Comparison of ENCODE assay signal across 1 cellular context in the genomic region with DNA sequence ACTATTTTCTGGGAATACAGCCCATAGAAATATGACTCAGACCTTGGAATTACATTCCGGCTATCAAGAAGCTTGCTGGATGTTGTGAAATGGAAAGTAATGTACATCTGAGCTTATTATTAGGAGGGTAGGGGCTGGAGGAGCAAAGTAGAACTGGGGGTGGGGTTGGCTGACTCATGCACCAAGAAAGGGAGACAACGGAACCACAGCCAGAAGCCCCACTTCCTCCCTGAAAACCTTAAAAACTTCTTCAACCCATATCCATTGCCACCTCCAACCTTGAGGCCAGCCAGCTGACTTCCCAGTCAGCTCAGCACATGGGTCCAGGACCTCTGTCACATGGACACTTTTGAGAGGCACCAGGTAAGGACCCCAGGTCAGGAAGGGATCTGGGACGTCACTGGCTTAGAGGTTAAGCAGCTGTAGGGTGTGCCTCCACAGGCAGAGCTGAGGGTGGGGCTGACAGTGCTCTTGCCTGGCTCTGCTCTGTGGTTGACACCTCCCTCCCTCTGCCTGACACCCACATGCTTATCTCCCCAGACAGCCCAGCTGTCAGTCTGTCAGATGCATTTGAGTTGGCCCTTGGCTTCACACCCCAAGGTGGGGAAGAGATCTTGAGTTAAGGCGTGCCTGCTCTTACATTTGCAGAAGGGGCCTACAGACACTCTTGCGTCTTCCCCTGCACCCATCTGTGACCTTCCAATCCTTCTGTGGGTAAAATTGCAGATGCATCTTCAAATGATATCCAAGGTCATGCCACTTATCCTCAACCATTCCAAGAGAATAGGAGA.
TF ChIP-seq lines count a peak whose summit lies in the region.

No MANE protein-coding gene starts in this region.

TF ChIP-seq in SK-N-SH, 30 proteins besides CTCF, POLR2A, EP300 and RAD21 (continued from another document):
- TF ChIP-seq TEAD4 (IDR thresholded peaks at IDR 0.05; ENCODE audit: borderline replicate concordance, insufficient read depth): 0 out of 2 replicates have a peak, but pooled peaks have one; percentile 51
- no peak for TF ChIP-seq RXRA (IDR thresholded peaks at IDR 0.05; ENCODE audit: borderline replicate concordance, low read depth)
- no peak for TF ChIP-seq EZH2phosphoT487 (IDR thresholded peaks at IDR 0.05; ENCODE audit: borderline replicate concordance, low read depth)
- TF ChIP-seq TAF1 (IDR thresholded peaks at IDR 0.05; ENCODE audit: borderline replicate concordance, low read depth, low read length): no peak
- TF ChIP-seq, protein P1, sequence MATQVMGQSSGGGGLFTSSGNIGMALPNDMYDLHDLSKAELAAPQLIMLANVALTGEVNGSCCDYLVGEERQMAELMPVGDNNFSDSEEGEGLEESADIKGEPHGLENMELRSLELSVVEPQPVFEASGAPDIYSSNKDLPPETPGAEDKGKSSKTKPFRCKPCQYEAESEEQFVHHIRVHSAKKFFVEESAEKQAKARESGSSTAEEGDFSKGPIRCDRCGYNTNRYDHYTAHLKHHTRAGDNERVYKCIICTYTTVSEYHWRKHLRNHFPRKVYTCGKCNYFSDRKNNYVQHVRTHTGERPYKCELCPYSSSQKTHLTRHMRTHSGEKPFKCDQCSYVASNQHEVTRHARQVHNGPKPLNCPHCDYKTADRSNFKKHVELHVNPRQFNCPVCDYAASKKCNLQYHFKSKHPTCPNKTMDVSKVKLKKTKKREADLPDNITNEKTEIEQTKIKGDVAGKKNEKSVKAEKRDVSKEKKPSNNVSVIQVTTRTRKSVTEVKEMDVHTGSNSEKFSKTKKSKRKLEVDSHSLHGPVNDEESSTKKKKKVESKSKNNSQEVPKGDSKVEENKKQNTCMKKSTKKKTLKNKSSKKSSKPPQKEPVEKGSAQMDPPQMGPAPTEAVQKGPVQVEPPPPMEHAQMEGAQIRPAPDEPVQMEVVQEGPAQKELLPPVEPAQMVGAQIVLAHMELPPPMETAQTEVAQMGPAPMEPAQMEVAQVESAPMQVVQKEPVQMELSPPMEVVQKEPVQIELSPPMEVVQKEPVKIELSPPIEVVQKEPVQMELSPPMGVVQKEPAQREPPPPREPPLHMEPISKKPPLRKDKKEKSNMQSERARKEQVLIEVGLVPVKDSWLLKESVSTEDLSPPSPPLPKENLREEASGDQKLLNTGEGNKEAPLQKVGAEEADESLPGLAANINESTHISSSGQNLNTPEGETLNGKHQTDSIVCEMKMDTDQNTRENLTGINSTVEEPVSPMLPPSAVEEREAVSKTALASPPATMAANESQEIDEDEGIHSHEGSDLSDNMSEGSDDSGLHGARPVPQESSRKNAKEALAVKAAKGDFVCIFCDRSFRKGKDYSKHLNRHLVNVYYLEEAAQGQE (IDR thresholded peaks at IDR 0.05; ENCODE audit: low read depth, low read length): peak; percentile 41; the same call in 1 of the 2 replicates
- peak; percentile 86 for TF ChIP-seq NFIC (IDR thresholded peaks at IDR 0.05; ENCODE audit: borderline replicate concordance)
- no peak for TF ChIP-seq RCOR1 (IDR thresholded peaks at IDR 0.05; ENCODE audit: low read length)
- no peak for TF ChIP-seq SIN3A (IDR thresholded peaks at IDR 0.05; ENCODE audit: borderline replicate concordance, low read depth, low read length)
- no peak for TF ChIP-seq CHD2 (IDR thresholded peaks at IDR 0.05; ENCODE audit: low read length, partially characterized antibody)
- TF ChIP-seq, protein P2, sequence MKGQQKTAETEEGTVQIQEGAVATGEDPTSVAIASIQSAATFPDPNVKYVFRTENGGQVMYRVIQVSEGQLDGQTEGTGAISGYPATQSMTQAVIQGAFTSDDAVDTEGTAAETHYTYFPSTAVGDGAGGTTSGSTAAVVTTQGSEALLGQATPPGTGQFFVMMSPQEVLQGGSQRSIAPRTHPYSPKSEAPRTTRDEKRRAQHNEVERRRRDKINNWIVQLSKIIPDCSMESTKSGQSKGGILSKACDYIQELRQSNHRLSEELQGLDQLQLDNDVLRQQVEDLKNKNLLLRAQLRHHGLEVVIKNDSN (IDR thresholded peaks at IDR 0.05; ENCODE audit: borderline replicate concordance, low read depth): no peak
- TF ChIP-seq FOSL2 (IDR thresholded peaks at IDR 0.05; ENCODE audit: borderline replicate concordance, low read depth): peak; percentile 91
- peak; percentile 64; the same call in 1 of the 2 replicates for TF ChIP-seq POLR2AphosphoS5 (IDR thresholded peaks at IDR 0.05; ENCODE audit: low read depth, low read length)
- peak; percentile 88 for TF ChIP-seq JUND (IDR thresholded peaks at IDR 0.05)
- no peak for TF ChIP-seq SMC3 (IDR thresholded peaks at IDR 0.05; ENCODE audit: low read depth, low read length)
- no peak for TF ChIP-seq MXI1 (IDR thresholded peaks at IDR 0.05; ENCODE audit: low read depth, low read length)
- no peak for TF ChIP-seq GATA2 (CRISPR knock-in tag; IDR thresholded peaks at IDR 0.05)
- TF ChIP-seq, protein P3, sequence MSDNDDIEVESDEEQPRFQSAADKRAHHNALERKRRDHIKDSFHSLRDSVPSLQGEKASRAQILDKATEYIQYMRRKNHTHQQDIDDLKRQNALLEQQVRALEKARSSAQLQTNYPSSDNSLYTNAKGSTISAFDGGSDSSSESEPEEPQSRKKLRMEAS (IDR thresholded peaks at IDR 0.05; ENCODE audit: low read depth): peak; percentile 80
- TF ChIP-seq FOXJ3 (CRISPR knock-in tag; IDR thresholded peaks at IDR 0.05): no peak
- TF ChIP-seq, protein P4, sequence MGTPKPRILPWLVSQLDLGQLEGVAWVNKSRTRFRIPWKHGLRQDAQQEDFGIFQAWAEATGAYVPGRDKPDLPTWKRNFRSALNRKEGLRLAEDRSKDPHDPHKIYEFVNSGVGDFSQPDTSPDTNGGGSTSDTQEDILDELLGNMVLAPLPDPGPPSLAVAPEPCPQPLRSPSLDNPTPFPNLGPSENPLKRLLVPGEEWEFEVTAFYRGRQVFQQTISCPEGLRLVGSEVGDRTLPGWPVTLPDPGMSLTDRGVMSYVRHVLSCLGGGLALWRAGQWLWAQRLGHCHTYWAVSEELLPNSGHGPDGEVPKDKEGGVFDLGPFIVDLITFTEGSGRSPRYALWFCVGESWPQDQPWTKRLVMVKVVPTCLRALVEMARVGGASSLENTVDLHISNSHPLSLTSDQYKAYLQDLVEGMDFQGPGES (IDR thresholded peaks at IDR 0.05; ENCODE audit: low read depth, low read length): no peak
- TF ChIP-seq GABPA (IDR thresholded peaks at IDR 0.05; ENCODE audit: low read depth): no peak
- no peak for TF ChIP-seq MEF2A (IDR thresholded peaks at IDR 0.05; ENCODE audit: borderline replicate concordance, low read depth)
- TF ChIP-seq FOXM1 (IDR thresholded peaks at IDR 0.05; ENCODE audit: low read depth): no peak
